1 cellular context compared by ENCODE assay signal in the genomic region with DNA sequence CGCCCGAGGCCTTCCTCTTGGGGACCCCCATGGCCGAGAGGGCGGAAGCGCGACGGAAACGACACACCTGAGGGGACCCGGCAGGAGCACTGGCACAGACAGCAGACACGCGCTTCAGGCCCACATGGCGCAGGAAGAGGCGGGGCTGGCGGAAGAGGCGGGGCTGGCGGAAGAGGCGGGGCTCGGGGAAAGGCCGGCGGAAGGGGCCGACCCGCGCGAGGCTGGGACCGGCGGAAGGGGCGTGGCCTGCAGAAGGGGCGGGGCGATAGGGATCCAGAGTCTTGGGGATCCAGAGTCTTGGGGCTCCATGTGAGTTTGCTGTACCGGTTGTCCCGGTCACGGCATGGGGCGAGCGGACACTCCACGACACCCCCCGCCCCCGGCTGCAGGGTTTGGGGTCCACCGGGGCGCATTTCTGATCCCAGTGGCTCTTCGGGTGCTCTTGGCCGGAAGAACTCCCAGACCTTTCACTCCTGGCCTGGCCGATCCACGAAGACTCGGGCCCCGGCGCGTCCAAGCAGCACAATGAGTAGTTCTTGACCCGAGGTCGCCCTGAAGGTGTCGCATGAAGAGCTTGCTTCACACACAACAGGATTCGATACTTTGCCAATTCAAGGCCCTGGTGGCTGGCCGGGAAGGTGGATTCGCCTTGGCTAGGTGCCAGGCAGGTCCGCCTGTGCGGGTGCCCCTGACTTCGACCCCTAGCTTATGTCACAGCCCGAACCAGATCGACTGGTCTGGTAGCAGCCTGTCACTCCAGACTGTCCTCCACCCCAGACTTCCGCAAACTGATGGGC.
TF ChIP-seq lines count a peak whose summit lies in the region.

A gene with protein sequence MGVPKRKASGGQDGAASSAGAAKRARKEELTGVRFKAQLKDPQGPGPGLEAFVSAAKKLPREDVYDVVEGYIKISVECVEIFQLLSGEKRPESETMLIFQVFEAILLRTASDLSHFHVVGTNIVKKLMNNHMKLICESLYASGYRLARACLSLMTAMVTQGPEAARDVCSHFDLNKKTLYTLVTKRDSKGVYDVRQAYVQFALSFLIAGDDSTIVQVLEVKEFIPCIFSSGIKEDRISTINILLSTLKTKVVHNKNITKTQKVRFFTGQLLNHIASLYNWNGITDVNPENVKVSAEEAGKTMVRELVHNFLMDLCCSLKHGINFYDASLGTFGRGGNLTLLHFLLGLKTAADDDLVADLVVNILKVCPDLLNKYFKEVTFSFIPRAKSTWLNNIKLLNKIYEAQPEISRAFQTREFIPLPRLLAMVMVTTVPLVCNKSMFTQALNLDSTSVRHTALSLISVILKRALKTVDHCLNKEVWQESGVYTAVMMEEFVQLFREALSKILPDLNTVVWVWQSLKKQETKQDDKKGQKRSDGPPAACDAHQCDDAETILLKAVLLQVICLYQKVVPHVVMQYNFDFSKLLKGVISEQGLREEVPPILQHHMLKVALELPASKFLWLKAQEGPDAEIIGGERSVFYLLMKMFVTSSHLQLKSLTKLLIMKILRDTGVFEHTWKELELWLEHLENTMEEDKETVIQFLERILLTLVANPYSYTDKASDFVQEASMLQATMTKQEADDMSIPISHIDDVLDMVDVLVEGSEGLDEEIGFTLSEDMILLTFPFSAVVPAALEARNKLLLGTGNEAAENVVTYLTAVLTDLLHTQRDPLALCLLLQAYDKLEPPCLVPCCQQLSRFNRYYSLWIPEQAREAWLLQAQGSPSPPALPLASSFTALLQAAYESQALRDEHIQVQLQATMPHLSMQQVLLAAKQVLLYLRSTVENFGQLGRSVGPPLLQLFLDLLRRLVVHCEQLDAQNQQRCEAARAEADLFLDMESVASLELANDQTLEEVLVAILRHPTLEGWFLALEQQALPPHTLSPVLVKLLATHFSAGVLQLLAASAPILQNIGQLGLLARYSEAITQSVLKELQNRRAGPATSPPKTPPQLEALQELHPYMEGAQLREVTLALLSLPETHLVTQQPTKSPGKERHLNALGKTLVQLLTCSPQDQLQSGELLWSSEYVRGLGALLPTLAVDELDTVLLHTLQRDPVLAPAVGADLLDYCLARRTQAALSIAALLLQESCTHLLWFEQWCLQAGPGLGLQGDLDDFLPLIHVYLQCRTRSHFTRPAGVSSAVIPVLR (N-terminal part only) (minus strand): TSS at position 133 of the 797 bp plus-strand sequence. CDS start 102 bp downstream, at position 31.

TF ChIP-seq in A549, 52 proteins besides CTCF, POLR2A, EP300 and RAD21 (continued from another document):
- TF ChIP-seq, protein P1, sequence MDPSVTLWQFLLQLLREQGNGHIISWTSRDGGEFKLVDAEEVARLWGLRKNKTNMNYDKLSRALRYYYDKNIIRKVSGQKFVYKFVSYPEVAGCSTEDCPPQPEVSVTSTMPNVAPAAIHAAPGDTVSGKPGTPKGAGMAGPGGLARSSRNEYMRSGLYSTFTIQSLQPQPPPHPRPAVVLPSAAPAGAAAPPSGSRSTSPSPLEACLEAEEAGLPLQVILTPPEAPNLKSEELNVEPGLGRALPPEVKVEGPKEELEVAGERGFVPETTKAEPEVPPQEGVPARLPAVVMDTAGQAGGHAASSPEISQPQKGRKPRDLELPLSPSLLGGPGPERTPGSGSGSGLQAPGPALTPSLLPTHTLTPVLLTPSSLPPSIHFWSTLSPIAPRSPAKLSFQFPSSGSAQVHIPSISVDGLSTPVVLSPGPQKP (IDR thresholded peaks at IDR 0.05; ENCODE audit: low read depth, low read length), result no peak
- TF ChIP-seq ZC3H11A (IDR thresholded peaks at IDR 0.05) (no peak), EHMT2 (IDR thresholded peaks at IDR 0.05; ENCODE audit: low read depth) (no peak), MYC (IDR thresholded peaks at IDR 0.05; ENCODE audit: borderline replicate concordance, low read length) (peak; percentile 49; the same call in 1 of the 2 replicates), POLR2AphosphoS2 (conservative IDR thresholded peaks at IDR 0.05; ENCODE audit: low read length) (no peak), CHD4 (IDR thresholded peaks at IDR 0.05; ENCODE audit: borderline replicate concordance) (no peak), SMC3 (IDR thresholded peaks at IDR 0.05) (no peak), MAZ (IDR thresholded peaks at IDR 0.05; ENCODE audit: borderline replicate concordance, low read depth, low read length) (no peak), KDM1A (IDR thresholded peaks at IDR 0.05; ENCODE audit: low read depth) (no peak), ZFP36 (IDR thresholded peaks at IDR 0.05; ENCODE audit: borderline replicate concordance, partially characterized antibody) (no peak), RARB (CRISPR knock-in tag; IDR thresholded peaks at IDR 0.05) (no peak), SREBF2 (IDR thresholded peaks at IDR 0.05) (no peak), RNF2 (IDR thresholded peaks at IDR 0.05; ENCODE audit: borderline replicate concordance, low read depth) (no peak), PHF8 (IDR thresholded peaks at IDR 0.05; ENCODE audit: borderline replicate concordance, low read depth) (peak; percentile 54), ESRRA (IDR thresholded peaks at IDR 0.05; ENCODE audit: borderline replicate concordance, low read length) (no peak), NFE2L2 (conservative IDR thresholded peaks at IDR 0.05; ENCODE audit: low read length) (no peak), TP53 (CRISPR knock-in tag; IDR thresholded peaks at IDR 0.05) (no peak), HOXB13 (CRISPR knock-in tag; IDR thresholded peaks at IDR 0.05; ENCODE audit: low read depth) (no peak), CBX8 (IDR thresholded peaks at IDR 0.05) (no peak), GATA3 (IDR thresholded peaks at IDR 0.05; ENCODE audit: borderline replicate concordance) (no peak), HDAC2 (IDR thresholded peaks at IDR 0.05) (no peak)
- TF ChIP-seq, protein P2, sequence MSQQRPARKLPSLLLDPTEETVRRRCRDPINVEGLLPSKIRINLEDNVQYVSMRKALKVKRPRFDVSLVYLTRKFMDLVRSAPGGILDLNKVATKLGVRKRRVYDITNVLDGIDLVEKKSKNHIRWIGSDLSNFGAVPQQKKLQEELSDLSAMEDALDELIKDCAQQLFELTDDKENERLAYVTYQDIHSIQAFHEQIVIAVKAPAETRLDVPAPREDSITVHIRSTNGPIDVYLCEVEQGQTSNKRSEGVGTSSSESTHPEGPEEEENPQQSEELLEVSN (IDR thresholded peaks at IDR 0.05; ENCODE audit: borderline replicate concordance, low read depth), result peak; percentile 36; the same call in 1 of the 2 replicates
- TF ChIP-seq, protein P3, sequence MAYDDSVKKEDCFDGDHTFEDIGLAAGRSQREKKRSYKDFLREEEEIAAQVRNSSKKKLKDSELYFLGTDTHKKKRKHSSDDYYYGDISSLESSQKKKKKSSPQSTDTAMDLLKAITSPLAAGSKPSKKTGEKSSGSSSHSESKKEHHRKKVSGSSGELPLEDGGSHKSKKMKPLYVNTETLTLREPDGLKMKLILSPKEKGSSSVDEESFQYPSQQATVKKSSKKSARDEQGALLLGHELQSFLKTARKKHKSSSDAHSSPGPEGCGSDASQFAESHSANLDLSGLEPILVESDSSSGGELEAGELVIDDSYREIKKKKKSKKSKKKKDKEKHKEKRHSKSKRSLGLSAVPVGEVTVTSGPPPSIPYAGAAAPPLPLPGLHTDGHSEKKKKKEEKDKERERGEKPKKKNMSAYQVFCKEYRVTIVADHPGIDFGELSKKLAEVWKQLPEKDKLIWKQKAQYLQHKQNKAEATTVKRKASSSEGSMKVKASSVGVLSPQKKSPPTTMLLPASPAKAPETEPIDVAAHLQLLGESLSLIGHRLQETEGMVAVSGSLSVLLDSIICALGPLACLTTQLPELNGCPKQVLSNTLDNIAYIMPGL (CRISPR knock-in tag; IDR thresholded peaks at IDR 0.05; ENCODE audit: borderline replicate concordance), result no peak
- TF ChIP-seq, protein P4, sequence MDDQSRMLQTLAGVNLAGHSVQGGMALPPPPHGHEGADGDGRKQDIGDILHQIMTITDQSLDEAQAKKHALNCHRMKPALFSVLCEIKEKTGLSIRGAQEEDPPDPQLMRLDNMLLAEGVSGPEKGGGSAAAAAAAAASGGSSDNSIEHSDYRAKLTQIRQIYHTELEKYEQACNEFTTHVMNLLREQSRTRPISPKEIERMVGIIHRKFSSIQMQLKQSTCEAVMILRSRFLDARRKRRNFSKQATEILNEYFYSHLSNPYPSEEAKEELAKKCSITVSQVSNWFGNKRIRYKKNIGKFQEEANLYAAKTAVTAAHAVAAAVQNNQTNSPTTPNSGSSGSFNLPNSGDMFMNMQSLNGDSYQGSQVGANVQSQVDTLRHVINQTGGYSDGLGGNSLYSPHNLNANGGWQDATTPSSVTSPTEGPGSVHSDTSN (IDR thresholded peaks at IDR 0.05), result no peak
- TF ChIP-seq, protein P5, sequence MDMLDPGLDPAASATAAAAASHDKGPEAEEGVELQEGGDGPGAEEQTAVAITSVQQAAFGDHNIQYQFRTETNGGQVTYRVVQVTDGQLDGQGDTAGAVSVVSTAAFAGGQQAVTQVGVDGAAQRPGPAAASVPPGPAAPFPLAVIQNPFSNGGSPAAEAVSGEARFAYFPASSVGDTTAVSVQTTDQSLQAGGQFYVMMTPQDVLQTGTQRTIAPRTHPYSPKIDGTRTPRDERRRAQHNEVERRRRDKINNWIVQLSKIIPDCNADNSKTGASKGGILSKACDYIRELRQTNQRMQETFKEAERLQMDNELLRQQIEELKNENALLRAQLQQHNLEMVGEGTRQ (IDR thresholded peaks at IDR 0.05), result peak; percentile 13; the same call in 1 of the 2 replicates
- TF ChIP-seq, protein P6, sequence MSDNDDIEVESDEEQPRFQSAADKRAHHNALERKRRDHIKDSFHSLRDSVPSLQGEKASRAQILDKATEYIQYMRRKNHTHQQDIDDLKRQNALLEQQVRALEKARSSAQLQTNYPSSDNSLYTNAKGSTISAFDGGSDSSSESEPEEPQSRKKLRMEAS (IDR thresholded peaks at IDR 0.05), result peak; percentile 94
